ENCODE assay signal across 16 cellular contexts in genomic region chrX:477441-478012, GRCh38.
DNase-seq lines count a peak whose midpoint lies in the region; ATAC-seq and TF ChIP-seq lines count a peak whose summit lies in the region.
"Had no signal": no experiment of that assay in that cellular context is flagged by ENCODE, and none has a peak within 500 bp of the region (broad histone marks: within the 10 kb centered on the region; RNA-seq: fewer than 3 reads in every experiment).

No MANE protein-coding gene starts in this region.

- no peak overlapping the region for H3K27ac Mint-ChIP-seq in chondrocyte (ENCODE audit: unreplicated experiment)
- no peak overlapping the region for H3K27ac Mint-ChIP-seq in MCF 10A (ENCODE audit: low read depth, unreplicated experiment)
- no peak overlapping the region for H3K27ac Mint-ChIP-seq in naive thymus-derived CD8-positive, alpha-beta T cell
- H3K27ac Mint-ChIP-seq: CD14-positive monocyte had no signal

- H3K27ac ChIP-seq in mesenchymal stem cell (ENCODE audit: low read length, poor library complexity, severe bottlenecking) (no peak overlapping the region), osteoblast (ENCODE audit: low read depth, low read length) (no peak overlapping the region)
- H3K27ac ChIP-seq: 22Rv1, BLaER1, HL-60 had no signal

- no peak overlapping the region for H4K8ac ChIP-seq in mesenchymal stem cell (ENCODE audit: low read length)

- H3K23ac ChIP-seq in mesenchymal stem cell (ENCODE audit: low read length in 2 of 2): no peak overlapping the region

- no TSS peak for BruUV-seq in MCF 10A (replicated peaks; lab: Mats Ljungman, UMichigan)

- H3K9ac ChIP-seq in mesenchymal stem cell (ENCODE audit: low read length): no peak overlapping the region
- H3K9ac ChIP-seq: BLaER1 had no signal

- H4K91ac ChIP-seq in mesenchymal stem cell (ENCODE audit: low read length): no peak overlapping the region

- no peak overlapping the region for H2BK15ac ChIP-seq in mesenchymal stem cell (ENCODE audit: low read depth, poor library complexity, severe bottlenecking)

- no peaks in the 10 kb centered on the region for H3K27me3 ChIP-seq in mesenchymal stem cell (ENCODE audit: control insufficient read depth in 1 of 2, insufficient read depth in 1 of 2, low read length in 2 of 2)
- H3K27me3 ChIP-seq in osteoblast (ENCODE audit: insufficient read depth, low read length): no peaks in the 10 kb centered on the region
- H3K27me3 ChIP-seq: BLaER1 had no signal

- no peak for TF ChIP-seq CTCF in chondrocyte (IDR thresholded peaks at IDR 0.05)
- TF ChIP-seq CTCF in osteoblast (IDR thresholded peaks at IDR 0.05; ENCODE audit: extremely low read depth, low read depth, low read length): no peak
- no peak for TF ChIP-seq CTCF in MCF 10A (IDR thresholded peaks at IDR 0.05; ENCODE audit: unreplicated experiment)

- WGBS in mesenchymal stem cell: 92% methylated on average over 18 of the region's 18 CpGs

- no peak overlapping the region for H3K14ac ChIP-seq in mesenchymal stem cell (ENCODE audit: low read length in 2 of 2)

- intact Hi-C loops in MCF 10A (cut with micrococcal nuclease): no loop called here

- H2BK120ac ChIP-seq in mesenchymal stem cell (ENCODE audit: low read depth, low read length): no peak overlapping the region

- DNase-seq in D341Med (ENCODE audit: low spot score) (peak; percentile 38), chondrocyte (ENCODE audit: low spot score) (peak; percentile 73), mesenchymal stem cell (no peak), osteoblast (ENCODE audit: insufficient read length, low spot score, missing footprints) (peak; percentile 38), MCF 10A (ENCODE audit: unreplicated experiment) (no peak), putamen (ENCODE audit: low spot score) (no peak)
- no peak for DNase-seq in stimulated activated naive CD4-positive, alpha-beta T cell treated with Interleukin-2 at 50 U/mL for 16 hours (lab: John Stamatoyannopoulos, UW)
- no peak for DNase-seq in naive thymus-derived CD8-positive, alpha-beta T cell
- DNase-seq: CD4-positive, alpha-beta memory T cell; DMS79 treated with DMSO at 0.1 percent for 48 hours; GF-D8; HCEC 1CT had no signal

- no peak overlapping the region for H3K4ac ChIP-seq in mesenchymal stem cell (ENCODE audit: low read depth in 1 of 2, low read length in 2 of 2)

- peak overlapping the region; percentile 31 for H2BK5ac ChIP-seq in mesenchymal stem cell (ENCODE audit: low read depth, low read length, poor library complexity, severe bottlenecking)

- ATAC-seq in naive thymus-derived CD8-positive, alpha-beta T cell: no peak

- no peak overlapping the region for H2BK12ac ChIP-seq in mesenchymal stem cell (ENCODE audit: low read length in 2 of 2)

- peaks cover 10% of the 10 kb centered on the region for H3K9me3 Mint-ChIP-seq in chondrocyte (ENCODE audit: low read depth)
- peaks cover 54% of the 10 kb centered on the region for H3K9me3 Mint-ChIP-seq in MCF 10A (ENCODE audit: unreplicated experiment)
- peaks cover 0 to 13% (median 7%) of the 10 kb centered on the region in 9 donors for H3K9me3 Mint-ChIP-seq in naive thymus-derived CD8-positive, alpha-beta T cell

- H3K4me3 ChIP-seq in mesenchymal stem cell (ENCODE audit: insufficient read depth in 1 of 2, low read depth in 1 of 2, low read length in 2 of 2) (no peak overlapping the region), osteoblast (ENCODE audit: insufficient read depth, low read length) (no peak overlapping the region)
- H3K4me3 ChIP-seq: BLaER1 had no signal

- POLR2A ChIA-PET in MCF 10A (lab: Yijun Ruan, JAX): no interaction called here
- POLR2A ChIA-PET in naive thymus-derived CD8-positive, alpha-beta T cell (lab: Charles Lee): no interaction called here

- H3K9me3 ChIP-seq in mesenchymal stem cell (ENCODE audit: control insufficient read depth, low read length) (peaks cover 3% of the 10 kb centered on the region), osteoblast (ENCODE audit: low read depth, low read length) (no peaks in the 10 kb centered on the region)

- no peaks in the 10 kb centered on the region for H3K79me1 ChIP-seq in mesenchymal stem cell (replicated peaks; ENCODE audit: low read length, poor library complexity, severe bottlenecking)

- peaks cover 4% of the 10 kb centered on the region for H3K27me3 Mint-ChIP-seq in chondrocyte (ENCODE audit: low read depth)
- no peaks in the 10 kb centered on the region for H3K27me3 Mint-ChIP-seq in MCF 10A (ENCODE audit: insufficient read depth, unreplicated experiment)
- peaks cover 0 to 33% (median 21%) of the 10 kb centered on the region in 5 donors for H3K27me3 Mint-ChIP-seq in naive thymus-derived CD8-positive, alpha-beta T cell
- H3K27me3 Mint-ChIP-seq: CD4-positive, alpha-beta memory T cell had no signal

- H3K4me1 Mint-ChIP-seq in chondrocyte (ENCODE audit: low read depth) (peaks cover 8% of the 10 kb centered on the region), MCF 10A (ENCODE audit: insufficient read depth, unreplicated experiment) (no peaks in the 10 kb centered on the region)
- no peaks in the 10 kb centered on the region for H3K4me1 Mint-ChIP-seq in naive thymus-derived CD8-positive, alpha-beta T cell
- H3K4me1 Mint-ChIP-seq: CD14-positive monocyte; CD4-positive, alpha-beta memory T cell had no signal

- H3K18ac ChIP-seq in mesenchymal stem cell (ENCODE audit: low read depth in 1 of 2, low read length in 2 of 2): no peak overlapping the region

- H3K79me2 ChIP-seq in osteoblast (ENCODE audit: insufficient read depth, low read length): no peaks in the 10 kb centered on the region

- H3K36me3 ChIP-seq in mesenchymal stem cell (ENCODE audit: control insufficient read depth in 1 of 2, insufficient read depth in 2 of 2, low read depth in 1 of 2, low read length in 2 of 2) (no peaks in the 10 kb centered on the region), osteoblast (ENCODE audit: insufficient read depth, low read length) (no peaks in the 10 kb centered on the region)
- H3K36me3 ChIP-seq: BLaER1 had no signal

- CTCF ChIA-PET in MCF 10A (lab: Yijun Ruan, JAX): no interaction called here

- no peaks in the 10 kb centered on the region for H3K36me3 Mint-ChIP-seq in chondrocyte (ENCODE audit: low read depth)
- no peaks in the 10 kb centered on the region for H3K36me3 Mint-ChIP-seq in MCF 10A (ENCODE audit: insufficient read depth, unreplicated experiment)
- no peaks in the 10 kb centered on the region for H3K36me3 Mint-ChIP-seq in naive thymus-derived CD8-positive, alpha-beta T cell
- H3K36me3 Mint-ChIP-seq: CD14-positive monocyte had no signal

- no peak overlapping the region for H3K4me3 Mint-ChIP-seq in chondrocyte (ENCODE audit: unreplicated experiment)
- H3K4me3 Mint-ChIP-seq in MCF 10A (ENCODE audit: unreplicated experiment): no peak overlapping the region
- no peak overlapping the region for H3K4me3 Mint-ChIP-seq in naive thymus-derived CD8-positive, alpha-beta T cell
- H3K4me3 Mint-ChIP-seq: CD14-positive monocyte; CD4-positive, alpha-beta memory T cell had no signal

- H3K4me2 ChIP-seq in mesenchymal stem cell (ENCODE audit: low read length, poor library complexity, severe bottlenecking) (no peak overlapping the region), osteoblast (ENCODE audit: insufficient read depth, low read length) (no peak overlapping the region)
- H3K4me2 ChIP-seq: BLaER1 had no signal

- H3K4me1 ChIP-seq in mesenchymal stem cell (ENCODE audit: control insufficient read depth, insufficient read depth, low read depth, low read length) (no peaks in the 10 kb centered on the region), osteoblast (ENCODE audit: insufficient read depth, low read length) (no peaks in the 10 kb centered on the region)
- H3K4me1 ChIP-seq: BLaER1 had no signal

- H4K20me1 ChIP-seq in osteoblast (ENCODE audit: insufficient read depth, low read length): no peaks in the 10 kb centered on the region
- H4K20me1 ChIP-seq: BLaER1 had no signal

- no peak overlapping the region for H2AFZ ChIP-seq in mesenchymal stem cell (ENCODE audit: low read depth, low read length)
- H2AFZ ChIP-seq in osteoblast (ENCODE audit: low read length): no peak overlapping the region

- H2AK5ac ChIP-seq in mesenchymal stem cell (ENCODE audit: low read length, severe bottlenecking): no peak overlapping the region

Comparison
In these comparisons a context has a peak if more than half of its experiments do, and no peak if none do; other contexts are left out.
1. DNase-seq: peak in D341Med (single experiment), chondrocyte (single experiment) and osteoblast (single experiment); none in mesenchymal stem cell (single experiment), MCF 10A (single experiment), stimulated activated naive CD4-positive, alpha-beta T cell treated with Interleukin-2 at 50 U/mL for 16 hours (single experiment), naive thymus-derived CD8-positive, alpha-beta T cell (0 of 10) and putamen (single experiment).